10 cellular contexts compared by ENCODE assay signal in genomic region chr4:94472056-94472826, GRCh38. TPM values are rescaled to one million over a fixed set of nuclear protein-coding genes. Genes with fewer than 3 reads are reported as not detected.
DNase-seq lines count a peak whose midpoint lies in the region; ATAC-seq lines count a peak whose summit lies in the region.
"Had no signal": no experiment of that assay in that cellular context is flagged by ENCODE, and none has a peak within 500 bp of the region (broad histone marks: within the 10 kb centered on the region; RNA-seq: fewer than 3 reads in every experiment).

No MANE protein-coding gene starts in this region.

- ATAC-seq in HG03097 (IDR thresholded peaks at IDR 0.05; ENCODE audit: low FRiP score, unreplicated experiment) (no peak), GM18868 (IDR thresholded peaks at IDR 0.05; ENCODE audit: unreplicated experiment) (no peak), GM18502 (IDR thresholded peaks at IDR 0.05; ENCODE audit: poor library complexity, unreplicated experiment) (no peak)

- DNase-seq in AG08395 (ENCODE audit: low spot score) (peak; percentile 70), HT1080 (ENCODE audit: low read depth) (peak; percentile 57), amniotic stem cell (lab: John Stamatoyannopoulos, UW) (peak; percentile 57), iris pigment epithelial cell (ENCODE audit: low read depth) (peak; percentile 77), middle frontal gyrus (ENCODE audit: extremely low spot score, low spot score) (no peak)
- DNase-seq: islet precursor cell, NCI-H2227 treated with DMSO at 0.1 percent for 48 hours had no signal

RNA-seq across cellular contexts. Expression of gene PDLIM5, which starts 20.5 kb away (rescaled TPM):
- 22.3 and 27.2 TPM in 2 replicates for total RNA-seq in HT1080 (2014; rRNA removed; shearing (Covaris generic))
- polyA plus RNA-seq in HT1080 (2015; cell fraction: cytosol; rRNA removed), result 25.1 and 27.1 TPM in 2 replicates
- 38.6 and 40.8 TPM in 2 replicates for polyA plus RNA-seq in HT1080 (2015; cell fraction: nucleus; rRNA removed)
